In the genomic region with DNA sequence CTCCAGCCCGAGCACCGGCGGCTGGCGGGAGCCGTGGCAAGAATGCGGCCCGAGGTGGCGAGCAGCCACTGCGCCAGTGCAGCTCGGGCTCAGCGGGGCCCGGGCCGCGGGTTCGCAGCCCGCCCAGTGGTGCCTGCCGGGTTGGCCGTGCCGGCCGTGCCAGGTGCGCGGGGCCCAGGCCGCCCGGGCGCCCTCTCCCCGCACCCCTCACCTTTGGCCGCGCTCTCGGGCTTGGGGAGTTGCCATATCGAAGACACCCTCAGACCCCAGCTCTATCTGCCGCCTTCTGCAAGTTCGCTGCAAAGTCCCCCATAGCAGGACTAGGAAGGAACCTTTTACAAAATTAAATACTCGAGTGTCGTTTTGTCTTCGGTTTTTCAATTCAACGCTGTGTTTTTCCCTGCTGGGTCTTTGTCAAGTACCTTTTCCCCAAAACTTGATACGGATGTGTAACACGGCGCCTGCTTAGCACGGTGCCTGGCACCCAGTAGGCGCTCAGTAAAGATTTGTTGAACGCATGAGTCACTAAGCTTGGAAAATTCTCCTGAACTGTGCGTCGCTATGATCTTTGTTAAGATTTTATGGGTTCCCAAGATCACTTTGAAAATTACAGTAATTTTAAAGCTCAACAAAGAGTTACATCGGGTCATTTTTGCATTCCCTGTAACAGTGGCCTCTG, we compare ENCODE assay signal across 8 cellular contexts. TPM values are rescaled to one million over a fixed set of nuclear protein-coding genes. Genes with fewer than 3 reads are reported as not detected.
DNase-seq lines count a peak whose midpoint lies in the region; ATAC-seq and TF ChIP-seq lines count a peak whose summit lies in the region.

No MANE protein-coding gene starts in this region.

- ATAC-seq in GM18502 (IDR thresholded peaks at IDR 0.05; ENCODE audit: poor library complexity, unreplicated experiment): peak; percentile 30
- ATAC-seq in stimulated activated naive CD8-positive, alpha-beta T cell treated with anti-CD3 and anti-CD28 coated beads, Interleukin-15, Interleukin-2, amounts not matched to agents 100 U/mL and 50 U/mL, for 24 hours: peak; percentile 12

- H3K4me1 ChIP-seq in ascending aorta: peaks cover 10 to 28% of the 10 kb centered on the region in 2 donors

- peak overlapping the region; percentile 98 for H3K4me3 ChIP-seq in HL-60 (replicated peaks; ENCODE audit: insufficient read depth, low read length)
- H3K4me3 ChIP-seq in ascending aorta: peak overlapping the region; percentile 88 to 90

- H3K36me3 ChIP-seq in ascending aorta: peaks cover 3 to 16% of the 10 kb centered on the region in 2 donors

- intact Hi-C loops in ascending aorta (cut with DNase I): loop anchor here (5.0 to 10.0 kb wide), 2 partner anchors 193 to 195 kb away; a partner anchor contains a TSS

- no peak for DNase-seq in HL-60 (ENCODE audit: low read depth in 1 of 2, low spot score in 1 of 2)
- DNase-seq in ascending aorta (ENCODE audit: low spot score in 2 of 2): no peak
- DNase-seq in inferior parietal cortex (ENCODE audit: extremely low spot score): peak; percentile 37
- no peak for DNase-seq in stimulated activated naive CD8-positive, alpha-beta T cell treated with anti-CD3 and anti-CD28 coated beads, Interleukin-15, Interleukin-2, amounts not matched to agents 100 U/mL and 50 U/mL, for 24 hours
- no peak for DNase-seq in GM10266 (ENCODE audit: extremely low spot score)
- no peak for DNase-seq in activated CD4-positive, alpha-beta T cell treated with anti-CD3 and anti-CD28 coated beads for 48 hours
- no peak for DNase-seq in T1000 (lab: John Stamatoyannopoulos, UW)

- no peaks in the 10 kb centered on the region for H3K9me3 ChIP-seq in ascending aorta

- TF ChIP-seq CTCF in HL-60 (IDR thresholded peaks at IDR 0.05; ENCODE audit: insufficient read depth, low read length) (no peak), ascending aorta (IDR thresholded peaks at IDR 0.05) (no peak), GM10266 (IDR thresholded peaks at IDR 0.05; ENCODE audit: control insufficient read depth, insufficient read depth, low read depth, missing control alignments) (no peak)

- no peaks in the 10 kb centered on the region for H3K27me3 ChIP-seq in HL-60 (ENCODE audit: insufficient read depth, poor library complexity, severe bottlenecking)
- H3K27me3 ChIP-seq in ascending aorta: no peaks in the 10 kb centered on the region

- H3K27ac ChIP-seq in HL-60 (replicated peaks) (peak overlapping the region; percentile 73), ascending aorta (peak overlapping the region; percentile 80 to 89)

RNA-seq across cellular contexts. Expression of a gene that starts 0.7 kb away (rescaled TPM):
- total RNA-seq in ascending aorta: 22.8 TPM

RNA-seq across cellular contexts. Expression of a gene that starts 0.9 kb away (rescaled TPM):
- 40.3 TPM for total RNA-seq in ascending aorta
